In the genomic region with DNA sequence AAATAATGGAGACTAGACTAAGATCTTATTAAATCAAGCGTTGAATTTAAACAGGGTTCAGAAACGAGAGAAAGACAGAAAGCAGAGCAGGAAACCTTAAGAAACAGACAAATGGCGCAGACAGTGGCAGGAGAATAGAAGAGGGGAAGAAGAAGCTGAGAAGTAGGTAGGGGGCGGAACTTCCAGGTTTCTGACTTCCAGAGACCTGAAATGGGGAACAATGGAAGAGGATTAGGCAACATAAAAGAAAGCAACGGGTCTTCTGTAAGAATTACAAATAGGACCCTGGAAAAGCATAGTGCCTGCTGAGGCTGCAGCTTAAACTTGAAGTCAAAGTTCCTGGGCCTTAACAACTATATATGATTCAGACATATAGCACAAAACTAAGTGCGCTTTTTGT, we compare ENCODE assay signal across 25 cellular contexts.
DNase-seq lines count a peak whose midpoint lies in the region; ATAC-seq and TF ChIP-seq lines count a peak whose summit lies in the region.
"Had no signal": no experiment of that assay in that cellular context is flagged by ENCODE, and none has a peak within 500 bp of the region (broad histone marks: within the 10 kb centered on the region; RNA-seq: fewer than 3 reads in every experiment).

No MANE protein-coding gene starts in this region.

- H3K4ac ChIP-seq in H9 (ENCODE audit: low read depth, low read length): no peak overlapping the region

- H3K9ac ChIP-seq in H9 (ENCODE audit: extremely low read depth, insufficient read length, low read length) (no peak overlapping the region), iPS-18a (ENCODE audit: low read length) (no peak overlapping the region)
- H3K9ac ChIP-seq: SK-N-SH had no signal

- no peak overlapping the region for H3K56ac ChIP-seq in H9 (ENCODE audit: insufficient read length, low read depth, low read length)

- peak; percentile 87 for ATAC-seq in WTC11
- ATAC-seq: A549, T-cell had no signal

- peak overlapping the region; percentile 38 for H3K4me3 ChIP-seq in iPS-18a (ENCODE audit: low read length)
- H3K4me3 ChIP-seq: A549, HAP-1, MG63 had no signal

- no peak overlapping the region for H2AK5ac ChIP-seq in H9 (ENCODE audit: insufficient read length, low read length)

- no peaks in the 10 kb centered on the region for H3K27me3 Mint-ChIP-seq in H9 (ENCODE audit: low read depth)
- H3K27me3 Mint-ChIP-seq in WTC11 (ENCODE audit: low read depth): no peaks in the 10 kb centered on the region
- H3K27me3 Mint-ChIP-seq: CD4-positive, alpha-beta memory T cell; T-cell had no signal

- H3K27ac Mint-ChIP-seq in H9: peak overlapping the region; percentile 47 to 99 (median 73); a peak in 6 of 7 replicates
- peak overlapping the region; percentile 96 for H3K27ac Mint-ChIP-seq in WTC11
- H3K27ac Mint-ChIP-seq: CD4-positive, alpha-beta memory T cell; HFFc6; T-cell had no signal

- POLR2A ChIA-PET in WTC11 (lab: Charles Lee): no interaction called here

- H3K36me3 ChIP-seq in iPS-18a (ENCODE audit: control insufficient read depth, low read depth, low read length): no peaks in the 10 kb centered on the region
- H3K36me3 ChIP-seq: HAP-1 had no signal

- H3K23ac ChIP-seq in H9 (ENCODE audit: insufficient read length, low read depth, low read length): no peak overlapping the region

- no peak overlapping the region; a peak in 1 of 5 replicates for H3K4me3 Mint-ChIP-seq in H9
- peak overlapping the region; percentile 12; the same call in 1 of the 2 replicates for H3K4me3 Mint-ChIP-seq in WTC11
- H3K4me3 Mint-ChIP-seq: CD4-positive, alpha-beta memory T cell; HFFc6; T-cell had no signal

- H3K27me3 ChIP-seq in H9 (ENCODE audit: insufficient read depth, low read length) (no peaks in the 10 kb centered on the region), iPS-18a (ENCODE audit: control insufficient read depth, insufficient read depth, low read length) (no peaks in the 10 kb centered on the region)
- H3K27me3 ChIP-seq: MG63 had no signal

- CTCF ChIA-PET in WTC11 (lab: Charles Lee): interaction anchor here (0.5 to 1.6 kb wide), 2 partner anchors 40 to 154 kb away, joined by 3 to 5 read pairs; no protein-coding TSS in a partner anchor

- no peaks in the 10 kb centered on the region for H3K79me2 ChIP-seq in H9 (ENCODE audit: insufficient read depth, low read length)

- no peak overlapping the region for H3K14ac ChIP-seq in H9 (ENCODE audit: insufficient read depth, low read length)

- WGBS in H9 (ENCODE audit: extremely low coverage, insufficient read length, low lambda C conversion rate): no CpG with 5 or more reads among the region's 6 CpGs

- peaks cover 0 to 11% (median 8%) of the 10 kb centered on the region in 3 experiments; a peak in 5 of 7 replicates for H3K36me3 Mint-ChIP-seq in H9 (ENCODE audit: insufficient read depth in 1 of 3, low read depth in 3 of 3)
- H3K36me3 Mint-ChIP-seq in WTC11: no peaks in the 10 kb centered on the region
- H3K36me3 Mint-ChIP-seq: CD4-positive, alpha-beta memory T cell; T-cell had no signal

- no peak overlapping the region for H2BK20ac ChIP-seq in H9 (ENCODE audit: low read depth, low read length, poor library complexity, severe bottlenecking)

- H3K9me3 Mint-ChIP-seq in H9 (peaks cover 0 to 2% of the 10 kb centered on the region in 2 experiments; a peak in 2 of 5 replicates), WTC11 (peaks cover 5% of the 10 kb centered on the region)
- H3K9me3 Mint-ChIP-seq: HFFc6 had no signal

- no peak overlapping the region for H4K91ac ChIP-seq in H9 (ENCODE audit: insufficient read length, low read depth, low read length)

- H4K5ac ChIP-seq in H9 (ENCODE audit: insufficient read length, low read depth, low read length): no peak overlapping the region

- H3K23me2 ChIP-seq in H9 (ENCODE audit: insufficient read length, low read depth, low read length, poor library complexity, severe bottlenecking): no peaks in the 10 kb centered on the region

- no peak overlapping the region for H3K18ac ChIP-seq in H9 (ENCODE audit: insufficient read length, low read depth, low read length)

- H3T11ph ChIP-seq in H9 (ENCODE audit: low read length): no peak overlapping the region

- H2BK12ac ChIP-seq in H9 (ENCODE audit: insufficient read length, low read depth, low read length): no peak overlapping the region

- no peak overlapping the region for H2BK5ac ChIP-seq in H9 (ENCODE audit: insufficient read length, low read length)

- no peak overlapping the region for H2BK120ac ChIP-seq in H9 (ENCODE audit: low read depth, low read length, poor library complexity, severe bottlenecking)

- H3K4me1 ChIP-seq in H9 (ENCODE audit: insufficient read depth, low read length) (peaks cover 7% of the 10 kb centered on the region; the same call in 1 of the 2 replicates), iPS-18a (ENCODE audit: control insufficient read depth, low read depth, low read length) (peaks cover 51% of the 10 kb centered on the region)
- H3K4me1 ChIP-seq: A549 had no signal

- H2AFZ ChIP-seq in H9 (ENCODE audit: low read length): no peak overlapping the region

- H2BK15ac ChIP-seq in H9 (ENCODE audit: low read depth, low read length): no peak overlapping the region

- H4K20me1 ChIP-seq in H9 (ENCODE audit: control insufficient read depth, insufficient read depth, insufficient read length): no peaks in the 10 kb centered on the region

- no peak overlapping the region for H3K4me2 ChIP-seq in H9 (ENCODE audit: insufficient read depth, insufficient read length, low read length)
- H3K4me2 ChIP-seq: A549, SK-N-SH had no signal

- H3K9me3 ChIP-seq in H9 (ENCODE audit: control insufficient read depth, low read depth, low read length): no peaks in the 10 kb centered on the region
- no peaks in the 10 kb centered on the region for H3K9me3 ChIP-seq in iPS-18a (ENCODE audit: control insufficient read depth, low read depth, low read length)
- H3K9me3 ChIP-seq: A549, HAP-1, MG63, SK-N-SH had no signal

- DNase-seq in H9: peak; percentile 44
- no peak for DNase-seq in WTC11 (ENCODE audit: low spot score)
- no peak for DNase-seq in ureter (ENCODE audit: low spot score)
- no peak for DNase-seq in putamen (ENCODE audit: low spot score)
- DNase-seq in SW480 (ENCODE audit: low spot score): no peak
- no peak for DNase-seq in NOMO-1 treated with DMSO at 0.1 percent for 48 hours (lab: John Stamatoyannopoulos, UW; ENCODE audit: unreplicated experiment)
- DNase-seq: C1 segment of cervical spinal cord; CD4-positive, alpha-beta memory T cell; DMS 273 treated with DMSO at 0.1 percent for 48 hours; DMS79; EL; GF-D8; HFFc6; IMR-90; KG1; MG63; NCI-H1694; NCI-H2029 treated with DMSO at 0.1 percent for 48 hours; NCI-H446 treated with DMSO at 0.1 percent for 48 hours; NCI-H526 treated with DMSO at 0.1 percent for 48 hours; SK-N-SH; T-cell had no signal

- no peaks in the 10 kb centered on the region for H3K79me1 ChIP-seq in H9 (ENCODE audit: insufficient read depth, low read depth, low read length, poor library complexity, severe bottlenecking)

- TF ChIP-seq CTCF in H9 (conservative IDR thresholded peaks at IDR 0.05): 0 out of 3 replicates have a peak, but pooled peaks have one; percentile 19
- no peak for TF ChIP-seq CTCF in WTC11 (IDR thresholded peaks at IDR 0.05)

- no peak overlapping the region for H3K27ac ChIP-seq in H9 (ENCODE audit: insufficient read length, low read depth, low read length)
- peak overlapping the region; percentile 60 for H3K27ac ChIP-seq in iPS-18a (ENCODE audit: low read length)
- H3K27ac ChIP-seq: A549 had no signal

- no peak overlapping the region for H4K8ac ChIP-seq in H9 (replicated peaks; ENCODE audit: insufficient read length, low read depth, low read length)

- H3K4me1 Mint-ChIP-seq in H9 (peaks cover 68 to 71% of the 10 kb centered on the region in 2 experiments), WTC11 (peaks cover 81% of the 10 kb centered on the region)
- H3K4me1 Mint-ChIP-seq: CD4-positive, alpha-beta memory T cell; T-cell had no signal

TF ChIP-seq in WTC11, 78 proteins besides CTCF, POLR2A, EP300 and RAD21:
- no peak for TF ChIP-seq MXD4 (CRISPR knock-in tag; IDR thresholded peaks at IDR 0.05; ENCODE audit: borderline replicate concordance)
- TF ChIP-seq, protein P1, sequence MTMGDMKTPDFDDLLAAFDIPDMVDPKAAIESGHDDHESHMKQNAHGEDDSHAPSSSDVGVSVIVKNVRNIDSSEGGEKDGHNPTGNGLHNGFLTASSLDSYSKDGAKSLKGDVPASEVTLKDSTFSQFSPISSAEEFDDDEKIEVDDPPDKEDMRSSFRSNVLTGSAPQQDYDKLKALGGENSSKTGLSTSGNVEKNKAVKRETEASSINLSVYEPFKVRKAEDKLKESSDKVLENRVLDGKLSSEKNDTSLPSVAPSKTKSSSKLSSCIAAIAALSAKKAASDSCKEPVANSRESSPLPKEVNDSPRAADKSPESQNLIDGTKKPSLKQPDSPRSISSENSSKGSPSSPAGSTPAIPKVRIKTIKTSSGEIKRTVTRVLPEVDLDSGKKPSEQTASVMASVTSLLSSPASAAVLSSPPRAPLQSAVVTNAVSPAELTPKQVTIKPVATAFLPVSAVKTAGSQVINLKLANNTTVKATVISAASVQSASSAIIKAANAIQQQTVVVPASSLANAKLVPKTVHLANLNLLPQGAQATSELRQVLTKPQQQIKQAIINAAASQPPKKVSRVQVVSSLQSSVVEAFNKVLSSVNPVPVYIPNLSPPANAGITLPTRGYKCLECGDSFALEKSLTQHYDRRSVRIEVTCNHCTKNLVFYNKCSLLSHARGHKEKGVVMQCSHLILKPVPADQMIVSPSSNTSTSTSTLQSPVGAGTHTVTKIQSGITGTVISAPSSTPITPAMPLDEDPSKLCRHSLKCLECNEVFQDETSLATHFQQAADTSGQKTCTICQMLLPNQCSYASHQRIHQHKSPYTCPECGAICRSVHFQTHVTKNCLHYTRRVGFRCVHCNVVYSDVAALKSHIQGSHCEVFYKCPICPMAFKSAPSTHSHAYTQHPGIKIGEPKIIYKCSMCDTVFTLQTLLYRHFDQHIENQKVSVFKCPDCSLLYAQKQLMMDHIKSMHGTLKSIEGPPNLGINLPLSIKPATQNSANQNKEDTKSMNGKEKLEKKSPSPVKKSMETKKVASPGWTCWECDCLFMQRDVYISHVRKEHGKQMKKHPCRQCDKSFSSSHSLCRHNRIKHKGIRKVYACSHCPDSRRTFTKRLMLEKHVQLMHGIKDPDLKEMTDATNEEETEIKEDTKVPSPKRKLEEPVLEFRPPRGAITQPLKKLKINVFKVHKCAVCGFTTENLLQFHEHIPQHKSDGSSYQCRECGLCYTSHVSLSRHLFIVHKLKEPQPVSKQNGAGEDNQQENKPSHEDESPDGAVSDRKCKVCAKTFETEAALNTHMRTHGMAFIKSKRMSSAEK (CRISPR knock-in tag; IDR thresholded peaks at IDR 0.05; ENCODE audit: borderline replicate concordance): peak; percentile 48; the same call in 1 of the 2 replicates
TF ChIP-seq in WTC11: peak in this region for 1.
